In genomic region chr12:121562484-121562883, GRCh38 we compare ENCODE assay signal across 28 cellular contexts.
"Had no signal": no experiment of that assay in that cellular context is flagged by ENCODE, and none has a peak within 500 bp of the region (broad histone marks: within the 10 kb centered on the region; RNA-seq: fewer than 3 reads in every experiment).

No MANE protein-coding gene starts in this region.

- DNase-seq: activated CD4-positive, alpha-beta T cell treated with anti-CD3 and anti-CD28 coated beads for 1 hour; activated CD4-positive, alpha-beta T cell treated with anti-CD3 and anti-CD28 coated beads, Interleukin-2, amount 50 U/mL, for 4 hours; activated CD8-positive, alpha-beta memory T cell treated with anti-CD3 and anti-CD28 coated beads for 24 hours; activated CD8-positive, alpha-beta memory T cell treated with anti-CD3 and anti-CD28 coated beads, Interleukin-2, amount 50 U/mL, for 4 hours; activated naive CD4-positive, alpha-beta T cell; activated T-cell treated with anti-CD3 and anti-CD28 coated beads, Interleukin-2, amount 50 U/mL, for 24 hours; adrenal gland; central memory CD4-positive, alpha-beta T cell; effector memory CD8-positive, alpha-beta T cell; hippocampal formation; left ventricle myocardium superior; mammary epithelial cell; midbrain; ovary; spleen; stimulated activated CD4-positive, alpha-beta T cell treated with anti-CD3 and anti-CD28 coated beads, Interleukin-4, amount 100 ng/mL, for 1 hour; stimulated activated naive CD8-positive, alpha-beta T cell treated with anti-CD3 and anti-CD28 coated beads, Interleukin-15, Interleukin-2, amounts not matched to agents 100 U/mL and 50 U/mL, for 24 hours; upper lobe of left lung had no signal

- FAIRE-seq: astrocyte, frontal cortex had no signal

- H3K36me3 Mint-ChIP-seq: natural killer cell treated with Interleukin-12 subunit alpha and Interleukin-12 subunit beta and Interleukin-15 and Interleukin-18, amount 100 ng/mL, for 72 hours had no signal

- H3K27me3 ChIP-seq: adrenal gland, esophagus muscularis mucosa, ovary, right atrium auricular region, spleen, upper lobe of left lung had no signal

- H3K9me3 ChIP-seq: adrenal gland, esophagus muscularis mucosa, ovary, prostate gland, right atrium auricular region, spleen, upper lobe of left lung had no signal

- H3K4me3 ChIP-seq: adrenal gland, esophagus muscularis mucosa, ovary, prostate gland, right atrium auricular region, spleen, upper lobe of left lung had no signal

- H3K27me3 Mint-ChIP-seq: activated naive CD8-positive, alpha-beta T cell; activated T-cell treated with anti-CD3 and anti-CD28 coated beads, Interleukin-2, amount 50 U/mL, for 24 hours; effector memory CD8-positive, alpha-beta T cell; natural killer cell treated with Interleukin-12 subunit alpha and Interleukin-12 subunit beta and Interleukin-15 and Interleukin-18, amount 100 ng/mL, for 72 hours had no signal

- H3K36me3 ChIP-seq: adrenal gland, ovary, prostate gland, right atrium auricular region, upper lobe of left lung had no signal

- ATAC-seq: effector memory CD8-positive, alpha-beta T cell; left ventricle myocardium superior; natural killer cell treated with Interleukin-12 subunit alpha and Interleukin-12 subunit beta and Interleukin-15 and Interleukin-18, amount 100 ng/mL, for 72 hours; stimulated activated naive CD8-positive, alpha-beta T cell treated with anti-CD3 and anti-CD28 coated beads, Interleukin-15, Interleukin-2, amounts not matched to agents 100 U/mL and 50 U/mL, for 24 hours had no signal

- H3K9me3 Mint-ChIP-seq: activated T-cell treated with anti-CD3 and anti-CD28 coated beads, Interleukin-2, amount 50 U/mL, for 24 hours; activated T-helper 2 cell treated with anti-CD3 and anti-CD28 coated beads, Interferon-gamma antibody, Interleukin-2, Interleukin-4, amounts not matched to agents 10 μg/mL and 5 μg/mL and 100 μg/mL, durations not matched to agents 14 hours and 24 hours and 36 hours; effector memory CD8-positive, alpha-beta T cell; natural killer cell treated with Interleukin-12 subunit alpha and Interleukin-12 subunit beta and Interleukin-15 and Interleukin-18, amount 100 ng/mL, for 72 hours; T-helper 2 cell treated with Interferon-gamma antibody and Interleukin-4, amounts not matched to agents 5 μg/mL and 100 μg/mL, for 36 hours had no signal

- H3K27ac ChIP-seq: adrenal gland, esophagus muscularis mucosa, ovary, prostate gland, right atrium auricular region, spleen, upper lobe of left lung, VCaP had no signal

- H3K4me1 ChIP-seq: adrenal gland, esophagus muscularis mucosa, prostate gland, right atrium auricular region, upper lobe of left lung had no signal

- H3K4me3 Mint-ChIP-seq: activated naive CD8-positive, alpha-beta T cell; activated T-cell treated with anti-CD3 and anti-CD28 coated beads, Interleukin-2, amount 50 U/mL, for 24 hours; effector memory CD8-positive, alpha-beta T cell; natural killer cell treated with Interleukin-12 subunit alpha and Interleukin-12 subunit beta and Interleukin-15 and Interleukin-18, amount 100 ng/mL, for 72 hours; T-helper 2 cell treated with Interferon-gamma antibody and Interleukin-4, amounts not matched to agents 5 μg/mL and 100 μg/mL, for 36 hours had no signal

- H3K27ac Mint-ChIP-seq: activated naive CD8-positive, alpha-beta T cell; activated T-cell treated with anti-CD3 and anti-CD28 coated beads, Interleukin-2, amount 50 U/mL, for 24 hours; activated T-helper 2 cell treated with anti-CD3 and anti-CD28 coated beads, Interferon-gamma antibody, Interleukin-2, Interleukin-4, amounts not matched to agents 10 μg/mL and 5 μg/mL and 100 μg/mL, durations not matched to agents 14 hours and 24 hours and 36 hours; T-helper 2 cell treated with Interferon-gamma antibody and Interleukin-4, amounts not matched to agents 5 μg/mL and 100 μg/mL, for 36 hours had no signal
